10 cellular contexts compared by ENCODE assay signal in the genomic region with DNA sequence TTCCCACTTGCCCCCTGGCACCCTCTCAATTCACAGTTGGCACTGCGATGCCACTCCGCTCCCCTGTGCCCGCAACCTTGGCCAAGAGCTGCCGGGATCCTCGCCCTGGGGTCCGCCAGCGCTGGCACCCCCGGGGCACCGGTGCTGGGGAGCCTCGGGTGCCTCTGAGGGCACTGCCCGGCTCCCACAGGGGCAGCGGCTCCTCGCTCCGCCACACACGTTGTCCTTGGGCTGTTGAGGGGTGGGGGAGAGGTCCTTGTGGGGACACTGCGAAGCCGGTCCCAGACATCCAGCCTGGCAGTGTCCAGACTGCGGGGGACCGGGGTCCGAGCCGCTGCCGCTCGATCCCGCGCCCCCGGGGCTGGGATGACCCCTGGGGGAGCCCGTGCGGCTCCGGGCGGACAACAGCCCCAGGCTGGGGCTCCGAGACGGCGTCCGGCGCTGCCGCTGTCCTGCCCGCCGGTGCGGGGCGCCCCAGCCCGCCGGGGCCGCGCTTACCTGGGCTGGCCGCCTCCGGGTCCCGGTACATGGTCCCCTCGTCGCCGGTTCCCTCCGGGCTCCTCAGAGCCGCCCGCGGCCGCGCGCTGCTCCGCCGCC. TPM values are rescaled to one million over a fixed set of nuclear protein-coding genes. Genes with fewer than 3 reads are reported as not detected.
DNase-seq lines count a peak whose midpoint lies in the region; ATAC-seq, FAIRE-seq and TF ChIP-seq lines count a peak whose summit lies in the region.
"Had no signal": no experiment of that assay in that cellular context is flagged by ENCODE, and none has a peak within 500 bp of the region (broad histone marks: within the 10 kb centered on the region; RNA-seq: fewer than 3 reads in every experiment).

No MANE protein-coding gene starts in this region.

- H3K27ac ChIP-seq in GM12878 (ENCODE audit: control insufficient read depth, insufficient read depth): no peak overlapping the region
- no peak overlapping the region for H3K27ac ChIP-seq in mesodermal cell (ENCODE audit: low read depth, low read length, severe bottlenecking)
- H3K27ac ChIP-seq: neutrophil had no signal

- ATAC-seq in GM12878 (no peak), GM21390 (IDR thresholded peaks at IDR 0.05; ENCODE audit: unreplicated experiment) (no peak)

- intact Hi-C loops in GM12878 (cut with micrococcal nuclease; ENCODE audit: unreplicated experiment): no loop called here

- no peak for TF ChIP-seq RAD21 in GM12878 (IDR thresholded peaks at IDR 0.05; ENCODE audit: insufficient read depth, low read depth, low read length)

- H3K4me2 ChIP-seq in GM12878 (ENCODE audit: control insufficient read depth, insufficient read depth): peak overlapping the region; percentile 33; the same call in 1 of the 2 replicates

- H3K36me3 ChIP-seq in GM12878 (ENCODE audit: control insufficient read depth in 2 of 2, insufficient read depth in 2 of 2, low read length in 1 of 2) (no peaks in the 10 kb centered on the region), mesodermal cell (ENCODE audit: control insufficient read depth, insufficient read depth, low read length) (no peaks in the 10 kb centered on the region)
- H3K36me3 ChIP-seq: neutrophil had no signal

- TF ChIP-seq POLR2A in GM12878 (IDR thresholded peaks at IDR 0.05; ENCODE audit: low read depth, low read length): no peak

- BruUV-seq in GM12878 (replicated peaks; lab: Mats Ljungman, UMichigan): no TSS peak

- SMC1A ChIA-PET in GM12878 (lab: Charles Lee; ENCODE audit: uncharacterized antibody, unreplicated experiment): no interaction called here

- POLR2A ChIA-PET in GM12878 (lab: Charles Lee): no interaction called here

- no peak for TF ChIP-seq CTCF in GM12878 (IDR thresholded peaks at IDR 0.05 in 2 of 3, conservative IDR thresholded peaks at IDR 0.05 in 1 of 3; ENCODE audit: control insufficient read depth in 2 of 3, extremely low read depth in 1 of 3, insufficient read depth in 1 of 3, low read depth in 3 of 3, low read length in 3 of 3)

- H3K27me3 ChIP-seq in GM12878 (replicated peaks in 1 of 2; ENCODE audit: control insufficient read depth in 2 of 2, insufficient read depth in 2 of 2, low read length in 1 of 2): peaks cover 10 to 23% of the 10 kb centered on the region in 2 experiments

- CTCF ChIA-PET in GM12878 (lab: Yijun Ruan, JAX): interaction anchor here (0.7 kb wide), 1 partner anchor 58 kb away, joined by 3 read pairs; no protein-coding TSS in a partner anchor

- H3K4me1 ChIP-seq in GM12878 (ENCODE audit: control insufficient read depth, insufficient read depth, low read length): no peaks in the 10 kb centered on the region
- peaks cover 8% of the 10 kb centered on the region for H3K4me1 ChIP-seq in mesodermal cell (ENCODE audit: control insufficient read depth, insufficient read depth, low read length, poor library complexity, severe bottlenecking)

- TF ChIP-seq EP300 in GM12878 (IDR thresholded peaks at IDR 0.05; ENCODE audit: borderline replicate concordance in 1 of 2, control insufficient read depth in 1 of 2, low read depth in 2 of 2, low read length in 2 of 2): no peak

- DNase-seq in 8988T (peak; percentile 89), HCEC 1CT (peak; percentile 27), GM12878 (ENCODE audit: low read depth, low spot score) (no peak), OCI-M1 (lab: John Stamatoyannopoulos, UW) (no peak), glomerular visceral epithelial cell (ENCODE audit: extremely low spot score) (no peak), T-helper 2 cell (no peak)

- H3K9me3 ChIP-seq in GM12878 (replicated peaks; ENCODE audit: control insufficient read depth, insufficient read depth, low read length) (no peaks in the 10 kb centered on the region), mesodermal cell (ENCODE audit: control insufficient read depth, low read length) (no peaks in the 10 kb centered on the region)
- H3K9me3 ChIP-seq: neutrophil had no signal

- WGBS in GM12878 (ENCODE audit: insufficient coverage, insufficient replicate concordance, low lambda C conversion rate, missing lambda C conversion rate): 5% methylated on average over 49 of the region's 59 CpGs
- 2 to 3% methylated on average over 23 to 57 of the region's 59 CpGs for WGBS in mesodermal cell (ENCODE audit: insufficient coverage in 2 of 2), 2 experiments

- H3K79me2 ChIP-seq in GM12878 (ENCODE audit: control insufficient read depth, insufficient read depth, low read length): no peaks in the 10 kb centered on the region

- H3K9ac ChIP-seq in GM12878 (ENCODE audit: control insufficient read depth, insufficient read depth, low read length): no peak overlapping the region

- H3K4me3 ChIP-seq in GM12878 (no peak overlapping the region), mesodermal cell (ENCODE audit: extremely low read depth, insufficient read depth, low read length, poor library complexity, severe bottlenecking) (peak overlapping the region; percentile 26)

- no peak overlapping the region for H2AFZ ChIP-seq in GM12878 (ENCODE audit: control insufficient read depth, low read depth, low read length)

- RAD21 ChIA-PET in GM12878 (lab: Charles Lee; ENCODE audit: unreplicated experiment): no interaction called here

- FAIRE-seq in GM12878 (lab: Jason Lieb, UNC): no peak

- in situ Hi-C loops in GM12878 (cut with MboI): no loop called here

- H4K20me1 ChIP-seq in GM12878 (ENCODE audit: control insufficient read depth, insufficient read depth): no peaks in the 10 kb centered on the region; the same call in 1 of the 2 replicates

TF ChIP-seq in GM12878, 131 proteins besides CTCF, POLR2A, EP300 and RAD21:
- peak; percentile 65 for TF ChIP-seq SUZ12 (IDR thresholded peaks at IDR 0.05; ENCODE audit: unreplicated experiment)
- TF ChIP-seq SMAD1 (IDR thresholded peaks at IDR 0.05; ENCODE audit: low read depth, partially characterized antibody): no peak

RNA-seq across cellular contexts. Expression of gene SYT7, which starts 0.5 kb away (rescaled TPM):
- not detected in 2 replicates for total RNA-seq in GM12878 (2013; cell fraction: nucleolus; rRNA removed)
- not detected in 2 replicates for total RNA-seq in GM12878 (2014; rRNA removed)
- total RNA-seq in GM12878 (2014; rRNA removed; fragmentation: Illumina TruSeq; extraction: Trizol): not detected in 2 replicates
- not detected in 2 replicates for total RNA-seq in GM12878 (2021)
- not detected for polyA plus RNA-seq in GM12878 (2011; ENCODE audit: low read depth)
- not detected in 2 replicates for polyA plus RNA-seq in GM12878 (2011; rRNA removed)
- 0.03 TPM in 1 of 2 replicates, not detected in the other for polyA plus RNA-seq in GM12878 (2011; cell fraction: cytosol; rRNA removed)
- polyA plus RNA-seq in GM12878 (2011; cell fraction: nucleus; rRNA removed): 0.09 TPM in 1 of 2 replicates, not detected in the other
- not detected in 2 replicates for polyA plus RNA-seq in GM12878 (2012)
- not detected in 2 replicates for polyA plus RNA-seq in GM12878 (2014; fragmentation: Illumina TruSeq; extraction: Trizol)
- not detected for polyA plus RNA-seq in GM12878 (2014; fragmentation: Nextera tagmentation; extraction: Ambion mirVana)
- not detected in 2 replicates for polyA plus RNA-seq in GM12878 (2014; rRNA removed)
- not detected for polyA plus RNA-seq in GM12878 (2016; fragmentation: Nextera tagmentation; extraction: Ambion mirVana)
- polyA minus RNA-seq in GM12878 (2011; rRNA and poly(A)+ RNA removed): not detected in 2 replicates
- not detected in 2 replicates for polyA minus RNA-seq in GM12878 (2011; cell fraction: cytosol; rRNA and poly(A)+ RNA removed)
- polyA minus RNA-seq in GM12878 (2011; cell fraction: nucleus; rRNA and poly(A)+ RNA removed): not detected in 2 replicates
- polyA plus RNA-seq in mesodermal cell (2013, experiment 1 of 2): 2.1 TPM
- 1.4 TPM for polyA plus RNA-seq in mesodermal cell (2013, experiment 2 of 2)
- total RNA-seq: T-helper 2 cell treated with Interferon-gamma antibody and Interleukin-4, amounts not matched to agents 100 ng/mL and 5 ng/mL, for 36 hours had no signal

Comparison
In these comparisons a context has a peak if more than half of its experiments do, and no peak if none do; other contexts are left out.
1. DNase-seq: peak in 8988T (single experiment) and HCEC 1CT (single experiment); none in GM12878 (single experiment), OCI-M1 (single experiment), glomerular visceral epithelial cell (single experiment) and T-helper 2 cell (0 of 5).